ENCODE assay signal across 16 cellular contexts in the genomic region with DNA sequence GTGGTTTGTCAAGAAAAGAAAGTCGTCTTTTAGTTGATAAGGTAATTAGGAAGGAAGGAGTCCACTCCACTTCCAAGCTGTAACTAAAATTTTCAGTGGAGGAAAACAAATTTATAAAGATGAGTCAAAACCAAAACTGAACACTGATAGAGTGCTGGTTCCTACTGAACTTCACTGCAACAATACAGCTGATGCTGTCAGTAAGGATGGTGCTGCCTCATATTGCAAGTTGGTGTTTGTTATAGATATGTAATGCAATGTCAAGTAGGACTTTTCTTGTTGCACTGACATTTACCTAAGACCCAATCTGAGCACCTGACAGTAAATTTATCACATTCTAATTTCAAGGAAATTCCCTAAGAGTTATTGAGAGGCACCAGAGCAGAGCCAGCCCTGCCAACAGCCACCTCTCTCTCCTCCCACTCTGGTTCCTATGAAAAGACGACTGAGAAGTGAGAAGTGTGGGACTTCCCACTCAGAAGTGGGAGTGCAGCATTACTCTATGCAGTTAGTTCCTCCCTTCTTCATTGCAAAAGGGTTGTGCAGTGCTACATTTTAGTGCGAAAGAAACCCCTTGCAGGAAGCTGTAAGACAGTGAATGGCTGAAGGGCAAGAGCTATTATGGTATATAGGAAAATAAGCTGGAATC.
"Had no signal": no experiment of that assay in that cellular context is flagged by ENCODE, and none has a peak within 500 bp of the region (broad histone marks: within the 10 kb centered on the region; RNA-seq: fewer than 3 reads in every experiment).

No MANE protein-coding gene starts in this region.

- H3K9me3 ChIP-seq: left ventricle myocardium inferior, mucosa of descending colon, testis, upper lobe of left lung had no signal

- DNase-seq: activated CD4-positive, alpha-beta T cell treated with anti-CD3 and anti-CD28 coated beads for 1 hour; activated CD4-positive, alpha-beta T cell treated with anti-CD3 and anti-CD28 coated beads, Interleukin-2, amount 50 U/mL, for 4 hours; activated naive CD4-positive, alpha-beta T cell treated with anti-CD3 and anti-CD28 coated beads, Interleukin-2, amount 50 U/mL, for 16 hours; kidney; left ventricle myocardium inferior; mucosa of descending colon; naive thymus-derived CD8-positive, alpha-beta T cell; right cardiac atrium; small intestine; stimulated activated CD4-positive, alpha-beta T cell treated with anti-CD3 and anti-CD28 coated beads, Interleukin-4, amount 100 ng/mL, for 4 hours; stimulated activated CD8-positive, alpha-beta memory T cell treated with anti-CD3 and anti-CD28 coated beads, Interleukin-4, amount 100 ng/mL, for 48 hours; stimulated activated naive CD8-positive, alpha-beta T cell treated with anti-CD3 and anti-CD28 coated beads, Interleukin-15, amount 100 ng/mL, for 72 hours; T1000; testis; upper lobe of left lung had no signal

- H3K36me3 ChIP-seq: left ventricle myocardium inferior, upper lobe of left lung had no signal

- H3K27ac Mint-ChIP-seq: naive thymus-derived CD8-positive, alpha-beta T cell; stimulated activated naive CD8-positive, alpha-beta T cell treated with anti-CD3 and anti-CD28 coated beads, Interleukin-15, amount 100 ng/mL, for 72 hours had no signal

- H3K36me3 Mint-ChIP-seq: naive thymus-derived CD8-positive, alpha-beta T cell had no signal

- H3K4me3 ChIP-seq: left ventricle myocardium inferior, mucosa of descending colon, testis, upper lobe of left lung had no signal

- H3K4me1 Mint-ChIP-seq: naive thymus-derived CD8-positive, alpha-beta T cell; stimulated activated naive CD8-positive, alpha-beta T cell treated with anti-CD3 and anti-CD28 coated beads, Interleukin-15, amount 100 ng/mL, for 72 hours had no signal

- H3K9me3 Mint-ChIP-seq: stimulated activated naive CD8-positive, alpha-beta T cell treated with anti-CD3 and anti-CD28 coated beads, Interleukin-15, amount 100 ng/mL, for 72 hours had no signal

- H3K27ac ChIP-seq: testis, upper lobe of left lung, VCaP had no signal

- H3K27me3 Mint-ChIP-seq: naive thymus-derived CD8-positive, alpha-beta T cell; stimulated activated naive CD8-positive, alpha-beta T cell treated with anti-CD3 and anti-CD28 coated beads, Interleukin-15, amount 100 ng/mL, for 72 hours had no signal

- H3K4me1 ChIP-seq: upper lobe of left lung had no signal

- H3K4me3 Mint-ChIP-seq: naive thymus-derived CD8-positive, alpha-beta T cell; stimulated activated naive CD8-positive, alpha-beta T cell treated with anti-CD3 and anti-CD28 coated beads, Interleukin-15, amount 100 ng/mL, for 72 hours had no signal

- H3K27me3 ChIP-seq: testis, upper lobe of left lung had no signal

- ATAC-seq: mucosa of descending colon; naive thymus-derived CD8-positive, alpha-beta T cell; right cardiac atrium; stimulated activated naive CD8-positive, alpha-beta T cell treated with anti-CD3 and anti-CD28 coated beads, Interleukin-15, amount 100 ng/mL, for 72 hours had no signal
